15 cellular contexts compared by ENCODE assay signal in genomic region chr7:24967696-24968095, GRCh38. TPM values are rescaled to one million over a fixed set of nuclear protein-coding genes. Genes with fewer than 3 reads are reported as not detected.
DNase-seq lines count a peak whose midpoint lies in the region; ATAC-seq and TF ChIP-seq lines count a peak whose summit lies in the region.
"Had no signal": no experiment of that assay in that cellular context is flagged by ENCODE, and none has a peak within 500 bp of the region (broad histone marks: within the 10 kb centered on the region; RNA-seq: fewer than 3 reads in every experiment).

No MANE protein-coding gene starts in this region.

- peak overlapping the region; percentile 27 for H3K27ac Mint-ChIP-seq in activated CD4-positive, alpha-beta memory T cell treated with anti-CD3 and anti-CD28 coated beads, Interleukin-2, amount 10 ng/mL, durations not matched to agents 7 days and 5 days
- H3K27ac Mint-ChIP-seq in naive thymus-derived CD8-positive, alpha-beta T cell = peak overlapping the region in 7 of 10 donors; percentile 3 to 74 (median 49)

- no TSS peak for BruUV-seq in HCT116 (replicated peaks; lab: Mats Ljungman, UMichigan)

- no peak overlapping the region for H3K4me3 Mint-ChIP-seq in activated CD4-positive, alpha-beta memory T cell treated with anti-CD3 and anti-CD28 coated beads, Interleukin-2, amount 10 ng/mL, durations not matched to agents 7 days and 5 days
- H3K4me3 Mint-ChIP-seq in naive thymus-derived CD8-positive, alpha-beta T cell = no peak overlapping the region

- H3K27me3 Mint-ChIP-seq in activated CD4-positive, alpha-beta memory T cell treated with anti-CD3 and anti-CD28 coated beads, Interleukin-2, amount 10 ng/mL, durations not matched to agents 7 days and 5 days = no peaks in the 10 kb centered on the region
- H3K27me3 Mint-ChIP-seq in naive thymus-derived CD8-positive, alpha-beta T cell = no peaks in the 10 kb centered on the region

- intact Hi-C loops in HCT116 (cut with micrococcal nuclease) = no loop called here

- H3K36me3 ChIP-seq in HCT116 (ENCODE audit: control insufficient read depth in 1 of 2, insufficient read depth in 2 of 2, low read length in 2 of 2) = no peaks in the 10 kb centered on the region

- TF ChIP-seq CTCF in HCT116 (IDR thresholded peaks at IDR 0.05 in 2 of 3, conservative IDR thresholded peaks at IDR 0.05 in 1 of 3; ENCODE audit: borderline replicate concordance in 1 of 3, insufficient read depth in 1 of 3, low read depth in 2 of 3, low read length in 2 of 3) = no peak

- no peaks in the 10 kb centered on the region for H3K9me3 Mint-ChIP-seq in activated CD4-positive, alpha-beta memory T cell treated with anti-CD3 and anti-CD28 coated beads, Interleukin-2, amount 10 ng/mL, durations not matched to agents 7 days and 5 days
- H3K9me3 Mint-ChIP-seq in naive thymus-derived CD8-positive, alpha-beta T cell = no peaks in the 10 kb centered on the region

- H3K27ac ChIP-seq in HCT116 (ENCODE audit: low read depth, low read length) = no peak overlapping the region
- H3K27ac ChIP-seq in caudate nucleus (ENCODE audit: low read depth, low read length) = no peak overlapping the region

- peaks cover 98% of the 10 kb centered on the region for H3K79me2 ChIP-seq in HCT116 (ENCODE audit: insufficient read depth, low read length)

- H3K4me3 ChIP-seq in HCT116 (replicated peaks in 1 of 2; ENCODE audit: low read depth in 1 of 2, low read length in 2 of 2) = no peak overlapping the region
- H3K4me3 ChIP-seq: skin epidermis had no signal

- RAD21 ChIA-PET in HCT116 (lab: Charles Lee; ENCODE audit: low non-redundant PET in 1 of 2, low total read pairs in 2 of 2, uncharacterized antibody in 2 of 2, unreplicated experiment in 2 of 2) = interaction anchor here in 1 of 2 experiments (0.6 kb wide), 1 partner anchor 15 kb away, joined by 3 read pairs; no protein-coding TSS in a partner anchor

- no peak for TF ChIP-seq POLR2A in HCT116 (IDR thresholded peaks at IDR 0.05; ENCODE audit: borderline replicate concordance, extremely low read depth, insufficient read depth, insufficient read length)

- no peak overlapping the region for H2AFZ ChIP-seq in HCT116 (ENCODE audit: low read depth, low read length, poor library complexity, severe bottlenecking)

- H3K4me2 ChIP-seq in HCT116 (ENCODE audit: low read length) = peak overlapping the region; percentile 60; the same call in 1 of the 2 replicates

- POLR2A ChIA-PET in HCT116 (lab: Charles Lee) = no interaction called here
- POLR2A ChIA-PET in activated CD4-positive, alpha-beta memory T cell treated with anti-CD3 and anti-CD28 coated beads, Interleukin-2, amount 10 ng/mL, durations not matched to agents 7 days and 5 days (lab: Charles Lee) = interaction anchor here (3.0 to 3.3 kb wide), 2 partner anchors 12 to 57 kb away, joined by 16 to 68 read pairs; partner anchors contain the start of gene OSBPL3
- POLR2A ChIA-PET in naive thymus-derived CD8-positive, alpha-beta T cell (lab: Charles Lee) = no interaction called here

- peak; percentile 27 for DNase-seq in DMS53 (lab: John Stamatoyannopoulos, UW)
- no peak for DNase-seq in DMS53 treated with DMSO at 0.1 percent for 48 hours (lab: John Stamatoyannopoulos, UW; ENCODE audit: unreplicated experiment)
- no peak for DNase-seq in HCT116 (ENCODE audit: low read depth, low spot score)
- DNase-seq in activated CD4-positive, alpha-beta memory T cell treated with anti-CD3 and anti-CD28 coated beads, Interleukin-2, amount 10 ng/mL, durations not matched to agents 7 days and 5 days = no peak
- no peak for DNase-seq in naive thymus-derived CD8-positive, alpha-beta T cell
- DNase-seq in T-helper 9 cell = no peak
- DNase-seq in caudate nucleus (lab: John Stamatoyannopoulos, UW) = no peak
- DNase-seq in HuH-7.5 (ENCODE audit: low spot score) = no peak
- DNase-seq: activated CD8-positive, alpha-beta memory T cell treated with anti-CD3 and anti-CD28 coated beads, Interleukin-2, amount 50 U/mL, for 4 hours; amniotic stem cell; Kasumi-1; NCI-H187 treated with DMSO at 0.1 percent for 48 hours; NCI-H748 treated with DMSO at 0.1 percent for 48 hours; substantia nigra had no signal

- H3K4me1 Mint-ChIP-seq in activated CD4-positive, alpha-beta memory T cell treated with anti-CD3 and anti-CD28 coated beads, Interleukin-2, amount 10 ng/mL, durations not matched to agents 7 days and 5 days = peaks cover 85% of the 10 kb centered on the region
- peaks cover 31 to 77% (median 60%) of the 10 kb centered on the region in 4 donors for H3K4me1 Mint-ChIP-seq in naive thymus-derived CD8-positive, alpha-beta T cell

- peaks cover 10% of the 10 kb centered on the region; the same call in 1 of the 2 replicates for H4K20me1 ChIP-seq in HCT116 (ENCODE audit: insufficient read depth)

- no peaks in the 10 kb centered on the region for H3K27me3 ChIP-seq in HCT116 (ENCODE audit: insufficient read depth, low read length)

- ATAC-seq in HCT116 = no peak
- no peak for ATAC-seq in naive thymus-derived CD8-positive, alpha-beta T cell

- H3K36me3 Mint-ChIP-seq in activated CD4-positive, alpha-beta memory T cell treated with anti-CD3 and anti-CD28 coated beads, Interleukin-2, amount 10 ng/mL, durations not matched to agents 7 days and 5 days (ENCODE audit: low read depth) = peaks cover 29% of the 10 kb centered on the region
- H3K36me3 Mint-ChIP-seq in naive thymus-derived CD8-positive, alpha-beta T cell = no peaks in the 10 kb centered on the region

- H3K9me3 ChIP-seq in HCT116 (ENCODE audit: control insufficient read depth in 1 of 2, insufficient read depth in 1 of 2, low read depth in 1 of 2, low read length in 2 of 2) = no peaks in the 10 kb centered on the region

- H3K9ac ChIP-seq in HCT116 (ENCODE audit: low read length) = no peak overlapping the region

- H3K9me2 ChIP-seq in HCT116 (ENCODE audit: insufficient read depth) = no peaks in the 10 kb centered on the region

- H3K4me1 ChIP-seq in HCT116 (ENCODE audit: control insufficient read depth in 1 of 2, insufficient read depth in 2 of 2, low read length in 2 of 2) = peaks cover 91 to 96% of the 10 kb centered on the region in 2 experiments

- TF ChIP-seq RAD21 in HCT116 (IDR thresholded peaks at IDR 0.05; ENCODE audit: low read depth) = no peak

- CTCF ChIA-PET in HCT116 (lab: Charles Lee) = no interaction called here
- CTCF ChIA-PET in activated CD4-positive, alpha-beta memory T cell treated with anti-CD3 and anti-CD28 coated beads, Interleukin-2, amount 10 ng/mL, durations not matched to agents 7 days and 5 days (lab: Charles Lee) = interaction anchor here (1.3 kb wide), 1 partner anchor 11 kb away, joined by 3 read pairs; no protein-coding TSS in a partner anchor

TF ChIP-seq in HCT116, 20 proteins besides CTCF, POLR2A, EP300 and RAD21 (continues in another document):
- TF ChIP-seq REST (IDR thresholded peaks at IDR 0.05; ENCODE audit: low read depth) (no peak), CBX3 (IDR thresholded peaks at IDR 0.05; ENCODE audit: low read depth) (no peak), EZH2 (IDR thresholded peaks at IDR 0.05) (no peak), POLR2AphosphoS5 (IDR thresholded peaks at IDR 0.05; ENCODE audit: low read depth, low read length) (no peak), ZBTB33 (IDR thresholded peaks at IDR 0.05; ENCODE audit: extremely low read depth, insufficient replicate concordance, low read length) (no peak), ZNF274 (IDR thresholded peaks at IDR 0.05; ENCODE audit: low read depth, low read length) (no peak), ZFX (IDR thresholded peaks at IDR 0.05) (no peak), EZH2phosphoT487 (IDR thresholded peaks at IDR 0.05; ENCODE audit: borderline replicate concordance) (no peak)

RNA-seq across cellular contexts. Expression of gene OSBPL3, which starts 12.3 kb away (rescaled TPM):
- total RNA-seq in HCT116 (2021; ENCODE audit: unreplicated experiment) = 36.8 TPM
- polyA plus RNA-seq in HCT116 (2012) = 13.2 and 16.1 TPM in 2 replicates
- 10 to 100 TPM; 90.3 to 99.9 TPM for total RNA-seq in activated CD4-positive, alpha-beta memory T cell treated with anti-CD3 and anti-CD28 coated beads, Interleukin-2, amount 10 ng/mL, durations not matched to agents 7 days and 5 days
- total RNA-seq in naive thymus-derived CD8-positive, alpha-beta T cell = 10 to 100 TPM; 21.3 to 28.4 TPM
- polyA plus RNA-seq in naive thymus-derived CD8-positive, alpha-beta T cell = 1 to 10 TPM; 3.4 to 5.3 (median 5.0) TPM
